In the genomic region with DNA sequence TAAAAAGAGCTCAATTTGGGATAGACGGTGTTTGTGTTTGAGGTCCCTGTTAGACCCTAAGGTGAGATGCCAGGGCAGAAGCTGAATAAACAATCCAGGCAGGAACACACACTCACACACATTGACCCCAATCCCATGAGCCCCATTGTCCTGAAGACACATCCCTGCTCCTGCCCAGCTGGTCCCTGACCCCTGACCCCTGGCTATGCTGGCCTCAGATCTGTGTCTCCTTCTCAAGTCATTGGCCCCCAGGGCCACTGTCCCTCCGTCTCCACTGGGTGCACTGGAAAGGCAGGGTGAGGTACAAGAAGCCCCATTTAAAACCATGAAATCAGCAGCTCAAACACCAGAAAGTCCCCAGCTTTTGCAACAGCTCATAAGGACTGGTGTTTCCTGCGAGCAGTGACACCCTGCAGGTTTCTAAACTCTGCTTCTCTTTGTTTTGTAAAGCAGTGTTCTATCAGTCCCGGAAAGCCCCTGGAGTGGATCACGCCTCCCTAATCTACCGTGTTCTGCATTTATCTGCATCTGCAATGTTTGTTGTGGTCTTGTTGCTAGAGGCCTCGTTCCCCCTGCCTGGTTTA, we compare ENCODE assay signal across 9 cellular contexts. TPM values are rescaled to one million over a fixed set of nuclear protein-coding genes. Genes with fewer than 3 reads are reported as not detected.
A peak's percentile ranks its signal among the peaks of the same experiment; 100 is the strongest.
DNase-seq lines count a peak whose midpoint lies in the region; ATAC-seq and TF ChIP-seq lines count a peak whose summit lies in the region.
"Had no signal": no experiment of that assay in that cellular context is flagged by ENCODE, and none has a peak within 500 bp of the region (broad histone marks: within the 10 kb centered on the region; RNA-seq: fewer than 3 reads in every experiment).

No MANE protein-coding gene starts in this region.

- H4K20me1 ChIP-seq in OCI-LY7 (ENCODE audit: insufficient read depth, low read length), result no peaks in the 10 kb centered on the region

- CTCF ChIA-PET in OCI-LY7 (lab: Charles Lee; ENCODE audit: unreplicated experiment), result interaction anchor here (0.5 to 1.3 kb wide), 3 partner anchors 86 to 1401 kb away, joined by 3 to 4 read pairs (median 3); no protein-coding TSS in a partner anchor

- DNase-seq in Right ventricle myocardium superior (peak; percentile 51), Right ventricle myocardium inferior (ENCODE audit: missing footprints) (no peak), OCI-LY7 (ENCODE audit: low spot score) (peak; percentile 69), nephron progenitor cell (peak; percentile 45), DMS79 treated with DMSO at 0.1 percent for 48 hours (lab: John Stamatoyannopoulos, UW) (no peak), vagina (ENCODE audit: extremely low spot score in 2 of 2) (no peak), NCI-H1092 treated with DMSO at 0.1 percent for 48 hours (lab: John Stamatoyannopoulos, UW) (no peak)
- DNase-seq in activated naive CD8-positive, alpha-beta T cell treated with anti-CD3 and anti-CD28 coated beads, Interleukin-2, amount 50 U/mL, for 16 hours (ENCODE audit: low read depth, low spot score), result peak; percentile 14

- H3K4me3 Mint-ChIP-seq in nephron progenitor cell, result peak overlapping the region; percentile 40

- peak overlapping the region; percentile 70; the same call in 1 of the 2 replicates for H2AFZ ChIP-seq in OCI-LY7 (ENCODE audit: low read length)

- H3K9me3 ChIP-seq in OCI-LY7 (ENCODE audit: low read length) (no peaks in the 10 kb centered on the region), vagina (no peaks in the 10 kb centered on the region)

- H3K9me3 Mint-ChIP-seq in nephron progenitor cell, result no peaks in the 10 kb centered on the region

- peak overlapping the region; percentile 67 for H3K4me2 ChIP-seq in OCI-LY7 (ENCODE audit: low read length)

- no peaks in the 10 kb centered on the region for H3K9me2 ChIP-seq in OCI-LY7 (ENCODE audit: insufficient read depth, low read length)

- TF ChIP-seq CTCF in OCI-LY7 (conservative IDR thresholded peaks at IDR 0.05; ENCODE audit: low read length) (no peak), nephron progenitor cell (IDR thresholded peaks at IDR 0.05) (no peak), vagina (IDR thresholded peaks at IDR 0.05) (no peak)

- H3K27me3 Mint-ChIP-seq in nephron progenitor cell (ENCODE audit: low read depth, poor library complexity), result peaks cover 3% of the 10 kb centered on the region

- H3K4me1 Mint-ChIP-seq in nephron progenitor cell, result peaks cover 67% of the 10 kb centered on the region

- peaks cover 36% of the 10 kb centered on the region for H3K4me1 ChIP-seq in OCI-LY7 (ENCODE audit: insufficient read depth, low read length, poor library complexity, severe bottlenecking)
- H3K4me1 ChIP-seq in vagina, result peaks cover 5% of the 10 kb centered on the region

- H3K36me3 ChIP-seq in OCI-LY7 (ENCODE audit: insufficient read depth, low read length) (peaks cover 3% of the 10 kb centered on the region; the same call in 1 of the 2 replicates), vagina (no peaks in the 10 kb centered on the region)

- H3K4me3 ChIP-seq in OCI-LY7 (ENCODE audit: low read depth, low read length, poor library complexity, severe bottlenecking) (peak overlapping the region; percentile 24), vagina (no peak overlapping the region)

- BruUV-seq in OCI-LY7 (replicated peaks; lab: Mats Ljungman, UMichigan), result no TSS peak

- H3K27ac ChIP-seq in OCI-LY7 (ENCODE audit: low read depth, low read length, poor library complexity, severe bottlenecking), result peak overlapping the region; percentile 68
- H3K27ac ChIP-seq in vagina, result no peak overlapping the region
- H3K27ac ChIP-seq: C4-2B had no signal

- no peaks in the 10 kb centered on the region for H3K36me3 Mint-ChIP-seq in nephron progenitor cell (ENCODE audit: low read depth)

- POLR2A ChIA-PET in OCI-LY7 (lab: Charles Lee), result interaction anchor here (1.5 to 1.8 kb wide), 2 partner anchors 16 to 97 kb away, joined by 6 to 7 read pairs; a partner anchor contains a TSS

- H3K79me2 ChIP-seq in OCI-LY7 (ENCODE audit: insufficient read depth, low read depth, low read length), result no peaks in the 10 kb centered on the region

- no peaks in the 10 kb centered on the region for H3K27me3 ChIP-seq in vagina

- TF ChIP-seq POLR2A in vagina (IDR thresholded peaks at IDR 0.05), result no peak

- intact Hi-C loops in Right ventricle myocardium superior (cut with DNase I), result no loop called here
- intact Hi-C loops in Right ventricle myocardium inferior (cut with DNase I), result no loop called here
- intact Hi-C loops in OCI-LY7 (cut with micrococcal nuclease; ENCODE audit: unreplicated experiment), result loop anchor here (5.0 kb wide), 1 partner anchor 40 kb away; no protein-coding TSS in a partner anchor
- intact Hi-C loops in vagina (cut with DNase I), result no loop called here

- peak overlapping the region; percentile 96 for H3K27ac Mint-ChIP-seq in nephron progenitor cell

- ATAC-seq in Right ventricle myocardium superior (ENCODE audit: poor library complexity), result peak; percentile 31
- ATAC-seq in Right ventricle myocardium inferior, result no peak

RNA-seq across cellular contexts. Expression of a gene that starts 18.0 kb away (rescaled TPM):
- total RNA-seq in Right ventricle myocardium superior (0.40 TPM), Right ventricle myocardium inferior (0.46 TPM), OCI-LY7 (2022) (not detected in 2 replicates), vagina (2.7 TPM)
- not detected in 2 replicates for total RNA-seq in OCI-LY7 (2014; rRNA removed; shearing (Covaris generic))

RNA-seq across cellular contexts. Expression of a gene that starts 46.6 kb away (rescaled TPM):
- total RNA-seq in Right ventricle myocardium superior (0.19 TPM), Right ventricle myocardium inferior (0.43 TPM), OCI-LY7 (2022) (0.85 and 1.2 TPM in 2 replicates), vagina (2.5 TPM)
- 0.23 and 1.1 TPM in 2 replicates for total RNA-seq in OCI-LY7 (2014; rRNA removed; shearing (Covaris generic))

RNA-seq across cellular contexts. Expression of a gene that starts 52.6 kb away (rescaled TPM):
- total RNA-seq in Right ventricle myocardium superior (5.0 TPM), Right ventricle myocardium inferior (5.4 TPM), OCI-LY7 (2022) (not detected in 2 replicates), vagina (3.7 TPM)
- not detected in 2 replicates for total RNA-seq in OCI-LY7 (2014; rRNA removed; shearing (Covaris generic))

Comparison
In these comparisons a context has a peak if more than half of its experiments do, and no peak if none do; other contexts are left out.
1. DNase-seq: peak in Right ventricle myocardium superior (single experiment), OCI-LY7 (single experiment), activated naive CD8-positive, alpha-beta T cell treated with anti-CD3 and anti-CD28 coated beads, Interleukin-2, amount 50 U/mL, for 16 hours (single experiment) and nephron progenitor cell (single experiment); none in Right ventricle myocardium inferior (single experiment), DMS79 treated with DMSO at 0.1 percent for 48 hours (single experiment), vagina (0 of 2) and NCI-H1092 treated with DMSO at 0.1 percent for 48 hours (single experiment).